In the genomic region with DNA sequence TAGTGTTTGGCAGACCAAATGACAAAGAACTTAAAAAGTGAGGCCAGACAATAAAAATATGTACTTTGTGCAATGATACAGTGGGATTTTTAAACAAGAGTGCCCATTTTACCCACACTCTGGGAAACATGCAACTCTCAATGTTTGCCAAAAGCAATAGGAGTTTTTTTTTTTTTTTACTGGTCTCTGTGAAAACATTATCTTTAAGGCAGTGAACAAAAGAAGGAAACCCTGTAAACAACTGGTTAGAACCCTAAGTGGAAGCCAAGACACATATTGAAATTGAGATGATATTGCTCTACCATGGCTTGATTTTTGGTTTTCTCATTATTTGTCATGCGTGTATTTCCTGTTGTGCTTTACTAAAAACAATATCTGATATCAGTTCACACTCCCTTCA, we compare ENCODE assay signal across 29 cellular contexts.
"Had no signal": no experiment of that assay in that cellular context is flagged by ENCODE, and none has a peak within 500 bp of the region (broad histone marks: within the 10 kb centered on the region; RNA-seq: fewer than 3 reads in every experiment).

No MANE protein-coding gene starts in this region.

- H3K9me3 ChIP-seq: adrenal gland, body of pancreas, lower lobe of right lung, right lobe of liver, thoracic aorta had no signal

- FAIRE-seq: colon, endometrium, urothelium cell line had no signal

- H3K27ac Mint-ChIP-seq: activated CD4-positive, alpha-beta memory T cell treated with anti-CD3 and anti-CD28 coated beads for 36 hours; activated naive CD8-positive, alpha-beta T cell; nephron; stimulated activated effector memory CD8-positive, alpha-beta T cell treated with anti-CD3 and anti-CD28 coated beads, Interleukin-12 subunit alpha, Interleukin-12 subunit beta, amount 100 ng/mL, for 72 hours; stimulated activated naive CD8-positive, alpha-beta T cell treated with anti-CD3 and anti-CD28 coated beads, Interleukin-15, Interleukin-2, amounts not matched to agents 100 ng/mL and 50 ng/mL, for 24 hours had no signal

- DNase-seq: activated CD4-positive, alpha-beta memory T cell treated with anti-CD3 and anti-CD28 coated beads for 36 hours; activated CD4-positive, alpha-beta T cell treated with anti-CD3 and anti-CD28 coated beads for 4 hours; activated CD4-positive, CD25-positive, alpha-beta regulatory T cell; activated effector memory CD4-positive, alpha-beta T cell treated with Interleukin-2 at 50 U/mL for 16 hours; activated naive CD4-positive, alpha-beta T cell treated with Interleukin-2 at 50 U/mL for 16 hours; activated T-cell treated with anti-CD3 and anti-CD28 coated beads, Interleukin-2, amount 50 U/mL, for 48 hours; adrenal gland; aorta; body of pancreas; effector CD8-positive, alpha-beta T cell; erythroblast; foreskin keratinocyte; heart right ventricle; kidney glomerular epithelial cell; lower lobe of right lung; mesendoderm; right lobe of liver; stimulated activated CD4-positive, alpha-beta T cell treated with anti-CD3 and anti-CD28 coated beads, Interleukin-4, amount 100 ng/mL, for 24 hours; trophoblast cell had no signal

- ATAC-seq: body of pancreas; foreskin keratinocyte; left lobe of liver; lower lobe of right lung; right lobe of liver; stimulated activated effector memory CD8-positive, alpha-beta T cell treated with anti-CD3 and anti-CD28 coated beads, Interleukin-12 subunit alpha, Interleukin-12 subunit beta, amount 100 ng/mL, for 72 hours had no signal

- H3K36me3 Mint-ChIP-seq: activated naive CD8-positive, alpha-beta T cell had no signal

- H3K27me3 ChIP-seq: adrenal gland, body of pancreas, foreskin keratinocyte, heart right ventricle, right lobe of liver had no signal

- H3K4me3 Mint-ChIP-seq: activated CD4-positive, alpha-beta memory T cell treated with anti-CD3 and anti-CD28 coated beads for 36 hours; activated naive CD8-positive, alpha-beta T cell; nephron; stimulated activated effector memory CD8-positive, alpha-beta T cell treated with anti-CD3 and anti-CD28 coated beads, Interleukin-12 subunit alpha, Interleukin-12 subunit beta, amount 100 ng/mL, for 72 hours; stimulated activated naive CD8-positive, alpha-beta T cell treated with anti-CD3 and anti-CD28 coated beads, Interleukin-15, Interleukin-2, amounts not matched to agents 100 ng/mL and 50 ng/mL, for 24 hours had no signal

- H3K36me3 ChIP-seq: adrenal gland, heart right ventricle, lower lobe of right lung, right lobe of liver, thoracic aorta had no signal

- H3K4me1 ChIP-seq: adrenal gland, body of pancreas, foreskin keratinocyte, right lobe of liver had no signal

- H3K9me3 Mint-ChIP-seq: activated CD4-positive, alpha-beta memory T cell treated with anti-CD3 and anti-CD28 coated beads for 36 hours; nephron; stimulated activated effector memory CD8-positive, alpha-beta T cell treated with anti-CD3 and anti-CD28 coated beads, Interleukin-12 subunit alpha, Interleukin-12 subunit beta, amount 100 ng/mL, for 72 hours; stimulated activated naive CD8-positive, alpha-beta T cell treated with anti-CD3 and anti-CD28 coated beads, Interleukin-15, Interleukin-2, amounts not matched to agents 100 ng/mL and 50 ng/mL, for 24 hours had no signal

- H3K27ac ChIP-seq: adrenal gland, body of pancreas, foreskin keratinocyte, lower lobe of right lung, right lobe of liver, skin epidermis, thoracic aorta had no signal

- H3K4me3 ChIP-seq: adrenal gland, body of pancreas, heart right ventricle, lower lobe of right lung, right lobe of liver, skin epidermis, thoracic aorta had no signal
